ENCODE assay signal across 8 cellular contexts in genomic region chr19:6424939-6425731, GRCh38. TPM values are rescaled to one million over a fixed set of nuclear protein-coding genes. Genes with fewer than 3 reads are reported as not detected.
DNase-seq lines count a peak whose midpoint lies in the region; FAIRE-seq and TF ChIP-seq lines count a peak whose summit lies in the region.

No MANE protein-coding gene starts in this region.

- H3K27me3 ChIP-seq in GM06990 (replicated peaks; ENCODE audit: control insufficient read depth, insufficient read depth, low read length) (no peaks in the 10 kb centered on the region), SJSA1 (replicated peaks) (peaks cover 7% of the 10 kb centered on the region)

- peaks cover 26% of the 10 kb centered on the region for H3K4me1 Mint-ChIP-seq in HFFc6 (ENCODE audit: low read depth)
- peaks cover 36% of the 10 kb centered on the region for H3K4me1 Mint-ChIP-seq in activated naive CD4-positive, alpha-beta T cell treated with anti-CD3 and anti-CD28 coated beads for 36 hours (ENCODE audit: low read depth)

- H3K27me3 Mint-ChIP-seq in HFFc6 (ENCODE audit: insufficient read depth), result peaks cover 5% of the 10 kb centered on the region; the same call in 1 of the 2 replicates
- no peaks in the 10 kb centered on the region for H3K27me3 Mint-ChIP-seq in activated naive CD4-positive, alpha-beta T cell treated with anti-CD3 and anti-CD28 coated beads for 36 hours (ENCODE audit: low read depth)

- H3K36me3 Mint-ChIP-seq in HFFc6 (ENCODE audit: low read depth), result peaks cover 20% of the 10 kb centered on the region
- peaks cover 24% of the 10 kb centered on the region for H3K36me3 Mint-ChIP-seq in activated naive CD4-positive, alpha-beta T cell treated with anti-CD3 and anti-CD28 coated beads for 36 hours (ENCODE audit: low read depth)

- peak overlapping the region; percentile 88 for H3K27ac Mint-ChIP-seq in HFFc6
- H3K27ac Mint-ChIP-seq in activated naive CD4-positive, alpha-beta T cell treated with anti-CD3 and anti-CD28 coated beads for 36 hours, result peak overlapping the region; percentile 94

- no peak for TF ChIP-seq CTCF in GM06990 (IDR thresholded peaks at IDR 0.05; ENCODE audit: insufficient read depth, low read length, poor library complexity, severe bottlenecking)
- TF ChIP-seq CTCF in HFFc6 (IDR thresholded peaks at IDR 0.05), result no peak

- H3K4me1 ChIP-seq in SJSA1 (replicated peaks), result peaks cover 12% of the 10 kb centered on the region

- 0 out of 2 replicates have a peak overlapping the region, but pooled peaks have one; percentile 6 for H3K27ac ChIP-seq in SJSA1
- H3K27ac ChIP-seq in substantia nigra (ENCODE audit: low read depth, low read length, poor library complexity, severe bottlenecking), result peak overlapping the region; percentile 82

- peak overlapping the region; percentile 69 for H3K4me3 Mint-ChIP-seq in HFFc6
- H3K4me3 Mint-ChIP-seq in activated naive CD4-positive, alpha-beta T cell treated with anti-CD3 and anti-CD28 coated beads for 36 hours, result peak overlapping the region; percentile 76

- CTCF ChIA-PET in activated naive CD4-positive, alpha-beta T cell treated with anti-CD3 and anti-CD28 coated beads for 36 hours (lab: Charles Lee), result interaction anchor here (0.7 to 1.2 kb wide), 2 partner anchors 91 to 206 kb away, joined by 3 to 6 read pairs; no protein-coding TSS in a partner anchor

- H3K36me3 ChIP-seq in GM06990 (ENCODE audit: control insufficient read depth, insufficient read depth, low read length), result peaks cover 11% of the 10 kb centered on the region
- H3K36me3 ChIP-seq in SJSA1, result peaks cover 38% of the 10 kb centered on the region

- intact Hi-C loops in activated naive CD4-positive, alpha-beta T cell treated with anti-CD3 and anti-CD28 coated beads for 36 hours (cut with micrococcal nuclease), result loop anchor here (1.0 to 5.0 kb wide), 8 partner anchors 32 to 521 kb away; partner anchors contain the start of genes CLPP, DENND1C, GPR108 and GTF2F1

- FAIRE-seq in frontal cortex (lab: Jason Lieb, UNC), result peak; percentile 99

- no peaks in the 10 kb centered on the region for H3K9me3 Mint-ChIP-seq in HFFc6
- H3K9me3 Mint-ChIP-seq in activated naive CD4-positive, alpha-beta T cell treated with anti-CD3 and anti-CD28 coated beads for 36 hours, result no peaks in the 10 kb centered on the region

- H3K4me3 ChIP-seq in GM06990 (replicated peaks; ENCODE audit: low read depth, low read length), result peak overlapping the region; percentile 7
- peak overlapping the region; percentile 77 for H3K4me3 ChIP-seq in SJSA1

- DNase-seq in GM06990 (ENCODE audit: extremely low read depth, insufficient read length) (peak; percentile 97), HFFc6 (peak; percentile 100), NAMALWA (ENCODE audit: low spot score) (peak; percentile 100), SJSA1 (ENCODE audit: low read depth in 1 of 2, low spot score in 2 of 2) (peak; percentile 100), frontal cortex (ENCODE audit: low spot score in 2 of 2) (peak; percentile 99 to 100), non-pigmented ciliary epithelial cell (ENCODE audit: low read depth) (peak; percentile 100), substantia nigra (lab: John Stamatoyannopoulos, UW) (peak; percentile 85 to 100 (median 99))
- DNase-seq in activated naive CD4-positive, alpha-beta T cell treated with anti-CD3 and anti-CD28 coated beads for 36 hours, result peak; percentile 100

- H3K9me3 ChIP-seq in SJSA1 (replicated peaks), result no peaks in the 10 kb centered on the region

RNA-seq across cellular contexts. Expression of gene KHSRP, which starts 0.5 kb away (rescaled TPM):
- 100 to 1,000 TPM; 259 to 312 (median 301) TPM for total RNA-seq in HFFc6 (2021; fragmentation: NEBNext Ultra II Directional; extraction: Animal tissue kit (Norgen Biotek cat#: 25700))
- 66.3 and 129 TPM in 2 replicates for total RNA-seq in SJSA1 (2014; rRNA removed; shearing (Covaris generic))
- 100 to 1,000 TPM; 290 to 296 TPM for total RNA-seq in activated naive CD4-positive, alpha-beta T cell treated with anti-CD3 and anti-CD28 coated beads for 36 hours
- total RNA-seq in frontal cortex, result 64.8 TPM

RNA-seq across cellular contexts. Expression of gene SLC25A41, which starts 8.4 kb away (rescaled TPM):
- total RNA-seq in HFFc6 (2021; fragmentation: NEBNext Ultra II Directional; extraction: Animal tissue kit (Norgen Biotek cat#: 25700)), result not detected
- total RNA-seq in SJSA1 (2014; rRNA removed; shearing (Covaris generic)), result not detected in 2 replicates
- not detected for total RNA-seq in activated naive CD4-positive, alpha-beta T cell treated with anti-CD3 and anti-CD28 coated beads for 36 hours
- total RNA-seq in frontal cortex, result 0.41 TPM

RNA-seq across cellular contexts. Expression of gene GTF2F1, which starts 32.2 kb away (rescaled TPM):
- total RNA-seq in HFFc6 (2021; fragmentation: NEBNext Ultra II Directional; extraction: Animal tissue kit (Norgen Biotek cat#: 25700)), result 10 to 100 TPM; 70.4 to 75.1 (median 71.4) TPM
- 35.6 and 46.9 TPM in 2 replicates for total RNA-seq in SJSA1 (2014; rRNA removed; shearing (Covaris generic))
- 10 to 100 TPM; 53.5 to 63.0 TPM for total RNA-seq in activated naive CD4-positive, alpha-beta T cell treated with anti-CD3 and anti-CD28 coated beads for 36 hours
- total RNA-seq in frontal cortex, result 51.0 TPM

RNA-seq across cellular contexts. Expression of gene SLC25A23, which starts 34.5 kb away (rescaled TPM):
- 10 to 100 TPM; 15.4 to 25.3 (median 16.8) TPM for total RNA-seq in HFFc6 (2021; fragmentation: NEBNext Ultra II Directional; extraction: Animal tissue kit (Norgen Biotek cat#: 25700))
- 3.9 and 5.0 TPM in 2 replicates for total RNA-seq in SJSA1 (2014; rRNA removed; shearing (Covaris generic))
- total RNA-seq in activated naive CD4-positive, alpha-beta T cell treated with anti-CD3 and anti-CD28 coated beads for 36 hours, result 10 to 100 TPM; 16.2 to 18.2 TPM
- 14.7 TPM for total RNA-seq in frontal cortex

RNA-seq across cellular contexts. Expression of gene CRB3, which starts 38.9 kb away (rescaled TPM):
- total RNA-seq in HFFc6 (2021; fragmentation: NEBNext Ultra II Directional; extraction: Animal tissue kit (Norgen Biotek cat#: 25700)), result not detected
- total RNA-seq in SJSA1 (2014; rRNA removed; shearing (Covaris generic)), result not detected in 2 replicates
- total RNA-seq in activated naive CD4-positive, alpha-beta T cell treated with anti-CD3 and anti-CD28 coated beads for 36 hours, result 1 to 10 TPM; 1.2 to 1.4 TPM
- total RNA-seq in frontal cortex, result 0.41 TPM

Comparison
In these comparisons a context has a peak if more than half of its experiments do, and no peak if none do; other contexts are left out.
1. Peak in every context shown above with its lines: DNase-seq, H3K4me3 ChIP-seq and H3K27ac ChIP-seq.